In genomic region chr17:17126131-17127110, GRCh38 we compare ENCODE assay signal across 11 cellular contexts.
DNase-seq lines count a peak whose midpoint lies in the region; ATAC-seq and TF ChIP-seq lines count a peak whose summit lies in the region.
"Had no signal": no experiment of that assay in that cellular context is flagged by ENCODE, and none has a peak within 500 bp of the region (broad histone marks: within the 10 kb centered on the region; RNA-seq: fewer than 3 reads in every experiment).

No MANE protein-coding gene starts in this region.

- H3K9me3 ChIP-seq in CD4-positive, CD25-positive, alpha-beta regulatory T cell (ENCODE audit: control insufficient read depth in 2 of 2, low read length in 2 of 2) = no peaks in the 10 kb centered on the region
- H3K9me3 ChIP-seq in KOPT-K1 (ENCODE audit: insufficient read depth, low read length, poor library complexity, severe bottlenecking) = no peaks in the 10 kb centered on the region
- H3K9me3 ChIP-seq in neural cell (ENCODE audit: low read length) = no peaks in the 10 kb centered on the region
- H3K9me3 ChIP-seq: testis had no signal

- no peaks in the 10 kb centered on the region for H4K20me1 ChIP-seq in neural cell (ENCODE audit: insufficient read depth)

- peak overlapping the region; percentile 16 for H3K9ac ChIP-seq in neural cell (ENCODE audit: low read length)

- no peak for TF ChIP-seq EP300 in neural cell (conservative IDR thresholded peaks at IDR 0.05; ENCODE audit: poor library complexity, severe bottlenecking)

- H3K4me2 ChIP-seq in neural cell (ENCODE audit: low read length) = no peak overlapping the region

- peak overlapping the region in 2 of 4 donors; percentile 54 to 59 for H3K4me3 Mint-ChIP-seq in CD4-positive, CD25-positive, alpha-beta regulatory T cell
- H3K4me3 Mint-ChIP-seq: dendritic cell treated with granulocyte-macrophage colony-stimulating factor and Interleukin-4, amounts not matched to agents 40 ng/mL and 50 ng/mL, for 4 days had no signal

- H3K27me3 ChIP-seq in CD4-positive, CD25-positive, alpha-beta regulatory T cell (ENCODE audit: control insufficient read depth, insufficient read depth, low read length) = no peaks in the 10 kb centered on the region
- no peaks in the 10 kb centered on the region for H3K27me3 ChIP-seq in neural cell (ENCODE audit: insufficient read depth, low read depth, low read length)
- H3K27me3 ChIP-seq: testis had no signal

- H3K9me3 Mint-ChIP-seq in CD4-positive, CD25-positive, alpha-beta regulatory T cell = no peaks in the 10 kb centered on the region
- H3K9me3 Mint-ChIP-seq: dendritic cell treated with granulocyte-macrophage colony-stimulating factor and Interleukin-4, amounts not matched to agents 40 ng/mL and 50 ng/mL, for 4 days had no signal

- no peak for DNase-seq in CD4-positive, CD25-positive, alpha-beta regulatory T cell
- DNase-seq in SKM-1 (lab: John Stamatoyannopoulos, UW; ENCODE audit: unreplicated experiment) (no peak), UCSD-AML1 (lab: John Stamatoyannopoulos, UW; ENCODE audit: unreplicated experiment) (no peak)
- DNase-seq: DMS79 treated with DMSO at 0.1 percent for 48 hours, testis had no signal

- H3K36me3 Mint-ChIP-seq in CD4-positive, CD25-positive, alpha-beta regulatory T cell = peaks cover 9% of the 10 kb centered on the region

- H3K4me1 Mint-ChIP-seq in CD4-positive, CD25-positive, alpha-beta regulatory T cell = peaks cover 15 to 53% (median 35%) of the 10 kb centered on the region in 4 donors

- peak overlapping the region; percentile 7 for H3K4me3 ChIP-seq in CD4-positive, CD25-positive, alpha-beta regulatory T cell (ENCODE audit: low read depth, low read length)
- peak overlapping the region; percentile 35 for H3K4me3 ChIP-seq in neural cell (ENCODE audit: low read length)
- H3K4me3 ChIP-seq: testis had no signal

- no peak overlapping the region for H2AFZ ChIP-seq in neural cell (ENCODE audit: low read depth, low read length)

- no peaks in the 10 kb centered on the region for H3K9me2 ChIP-seq in neural cell (ENCODE audit: insufficient read depth, low read length)

- no peaks in the 10 kb centered on the region for H3K27me3 Mint-ChIP-seq in CD4-positive, CD25-positive, alpha-beta regulatory T cell
- H3K27me3 Mint-ChIP-seq: dendritic cell treated with granulocyte-macrophage colony-stimulating factor and Interleukin-4, amounts not matched to agents 40 ng/mL and 50 ng/mL, for 4 days had no signal

- H3F3A ChIP-seq in neural cell (ENCODE audit: insufficient read depth, low read length, poor library complexity, severe bottlenecking) = no peaks in the 10 kb centered on the region

- peaks cover 30% of the 10 kb centered on the region for H3K4me1 ChIP-seq in CD4-positive, CD25-positive, alpha-beta regulatory T cell (ENCODE audit: control insufficient read depth, insufficient read depth, low read length, poor library complexity, severe bottlenecking)

- H3K27ac ChIP-seq in CD4-positive, CD25-positive, alpha-beta regulatory T cell (ENCODE audit: insufficient read depth, low read length, poor library complexity, severe bottlenecking) = peak overlapping the region; percentile 25
- H3K27ac ChIP-seq in KOPT-K1 (ENCODE audit: low read depth, low read length, poor library complexity, severe bottlenecking) (peak overlapping the region; percentile 13), cingulate gyrus (ENCODE audit: low read depth, low read length) (peak overlapping the region; percentile 72), neural cell (ENCODE audit: low read length) (peak overlapping the region; percentile 64)
- H3K27ac ChIP-seq: testis had no signal

- H3K79me2 ChIP-seq in neural cell (replicated peaks; ENCODE audit: insufficient read depth, low read length) = peaks cover 14% of the 10 kb centered on the region

- no peak for TF ChIP-seq CTCF in neural cell (IDR thresholded peaks at IDR 0.05; ENCODE audit: poor library complexity, severe bottlenecking)

- H3K27ac Mint-ChIP-seq in CD4-positive, CD25-positive, alpha-beta regulatory T cell = peak overlapping the region; percentile 73 to 94 (median 91)
- H3K27ac Mint-ChIP-seq: dendritic cell treated with granulocyte-macrophage colony-stimulating factor and Interleukin-4, amounts not matched to agents 40 ng/mL and 50 ng/mL, for 4 days had no signal

- ATAC-seq in CD4-positive, CD25-positive, alpha-beta regulatory T cell (ENCODE audit: low read depth in 2 of 2) = no peak
- ATAC-seq in GM21737 (IDR thresholded peaks at IDR 0.05; ENCODE audit: unreplicated experiment) (no peak), HG03108 (IDR thresholded peaks at IDR 0.05; ENCODE audit: unreplicated experiment) (no peak)

- peaks cover 35% of the 10 kb centered on the region for H3K36me3 ChIP-seq in CD4-positive, CD25-positive, alpha-beta regulatory T cell (ENCODE audit: control insufficient read depth, insufficient read depth, low read length)
- H3K36me3 ChIP-seq in KOPT-K1 (ENCODE audit: insufficient read depth, low read length) (peaks cover 45% of the 10 kb centered on the region), neural cell (ENCODE audit: insufficient read depth, low read length) (no peaks in the 10 kb centered on the region)

- TF ChIP-seq RAD21 in neural cell (conservative IDR thresholded peaks at IDR 0.05) = no peak

TF ChIP-seq in neural cell, 6 proteins besides CTCF, POLR2A, EP300 and RAD21:
- TF ChIP-seq TAF1 (IDR thresholded peaks at IDR 0.05; ENCODE audit: low read depth) = no peak
- no peak for TF ChIP-seq POLR2AphosphoS5 (IDR thresholded peaks at IDR 0.05)
TF ChIP-seq in neural cell: peak in this region for 0.

Comparison
In these comparisons a context has a peak if more than half of its experiments do, and no peak if none do; other contexts are left out.
1. H3K27ac ChIP-seq: peak in every context shown above with its lines; median percentile 72 in cingulate gyrus; 64 in neural cell; 25 in CD4-positive, CD25-positive, alpha-beta regulatory T cell; 13 in KOPT-K1.